Comparison of ENCODE assay signal across 1 cellular context in the genomic region with DNA sequence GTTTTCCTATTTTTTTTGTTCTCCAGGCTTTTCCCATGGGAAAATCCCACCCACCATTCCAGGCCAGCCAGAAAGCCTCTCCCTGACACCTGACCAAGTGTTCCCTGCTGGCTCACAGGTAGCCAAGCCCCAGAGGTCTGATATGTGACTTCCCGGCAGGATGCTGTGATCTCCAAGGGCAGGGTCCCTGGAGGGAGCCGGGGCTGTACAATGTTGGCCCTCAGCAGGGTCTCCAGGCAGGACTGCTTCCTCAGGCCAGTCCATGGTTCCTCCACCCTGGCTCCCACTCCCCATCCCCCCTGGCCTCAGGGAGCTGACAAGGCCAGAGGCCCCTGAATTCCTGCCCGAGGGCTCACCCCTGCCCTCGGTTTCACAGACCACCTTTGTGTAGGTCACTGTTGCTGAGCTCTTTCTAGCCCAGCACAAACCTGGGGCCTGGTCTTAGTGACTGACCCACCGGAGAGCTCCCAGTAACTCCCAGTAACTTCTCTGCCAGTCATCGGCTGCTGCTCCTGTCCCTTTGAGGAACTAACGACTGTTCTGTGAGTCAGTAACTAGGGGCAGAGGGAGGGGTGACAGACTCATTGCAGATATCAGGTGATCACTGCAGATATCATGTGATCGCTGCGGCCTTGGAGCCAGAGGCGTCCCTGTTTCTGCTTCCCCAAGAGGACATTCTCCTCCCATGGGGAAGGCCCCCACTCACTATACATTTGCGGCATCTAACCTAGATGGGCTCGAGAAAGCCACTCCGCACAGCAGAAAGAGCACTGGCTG.
TF ChIP-seq lines count a peak whose summit lies in the region.

No MANE protein-coding gene starts in this region.

TF ChIP-seq in IMR-90, 13 proteins besides CTCF, POLR2A, EP300 and RAD21 (continued from another document):
- peak; percentile 93 for TF ChIP-seq USF2 (IDR thresholded peaks at IDR 0.05; ENCODE audit: low read depth, low read length)
- no peak for TF ChIP-seq NFE2L2 (IDR thresholded peaks at IDR 0.05; ENCODE audit: low read depth, low read length)
- TF ChIP-seq MAFK (IDR thresholded peaks at IDR 0.05; ENCODE audit: low read depth, low read length): no peak
